In the genomic region with DNA sequence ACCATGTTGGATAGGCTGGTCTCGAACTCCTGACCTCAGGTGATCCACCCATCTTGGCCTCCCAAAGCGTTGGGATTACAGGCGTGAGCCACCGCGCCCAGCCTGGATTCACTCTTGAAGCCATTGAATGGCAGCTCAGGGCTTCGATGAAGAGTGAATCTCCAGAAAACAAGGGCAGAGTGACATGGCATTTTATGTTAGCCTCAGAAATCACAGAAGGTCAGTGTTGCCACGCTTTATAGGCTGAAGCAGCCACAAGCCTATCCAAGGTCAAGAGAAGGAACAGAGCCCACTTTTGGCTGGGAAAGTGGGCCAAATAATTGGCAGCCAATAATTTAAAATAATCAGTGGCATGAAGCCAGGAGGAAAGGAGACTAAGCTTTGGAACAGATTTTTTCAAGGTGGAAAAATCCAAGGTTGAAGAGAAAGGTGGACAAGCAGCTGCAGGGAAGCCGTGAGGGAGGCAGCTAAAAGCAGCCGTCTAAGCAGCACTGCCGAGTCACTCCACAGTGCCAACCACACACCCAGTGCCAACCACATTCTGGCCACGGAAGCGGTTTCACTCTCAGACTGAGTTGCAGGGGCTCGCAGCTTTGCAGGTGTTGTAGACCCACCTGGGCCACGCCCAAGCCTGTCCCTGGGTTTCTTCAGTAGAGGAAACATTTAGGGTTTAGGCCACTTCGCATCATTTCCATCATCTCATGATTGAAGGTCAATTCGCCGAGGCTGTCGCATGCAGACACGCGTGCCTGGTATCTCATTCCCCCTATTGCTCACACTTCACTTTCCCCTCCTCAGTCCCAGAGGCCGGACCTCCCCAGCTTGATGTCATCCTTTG, we compare ENCODE assay signal across 11 cellular contexts.
DNase-seq lines count a peak whose midpoint lies in the region; ATAC-seq and TF ChIP-seq lines count a peak whose summit lies in the region.
"Had no signal": no experiment of that assay in that cellular context is flagged by ENCODE, and none has a peak within 500 bp of the region (broad histone marks: within the 10 kb centered on the region; RNA-seq: fewer than 3 reads in every experiment).

No MANE protein-coding gene starts in this region.

- DNase-seq in activated gamma-delta T cell treated with Interleukin-2 at 50 U/mL for 16 hours = peak; percentile 58
- no peak for DNase-seq in activated gamma-delta T cell (lab: John Stamatoyannopoulos, UW)
- DNase-seq in activated effector memory CD4-positive, alpha-beta T cell treated with Interleukin-2 at 50 U/mL for 16 hours = peak; percentile 33
- no peak for DNase-seq in NCI-H146 treated with DMSO at 0.1 percent for 48 hours (lab: John Stamatoyannopoulos, UW; ENCODE audit: unreplicated experiment)
- no peak for DNase-seq in germinal center (ENCODE audit: low spot score)
- DNase-seq: ovary, WERI-Rb-1 had no signal

- H3K9me3 ChIP-seq in neutrophil = no peaks in the 10 kb centered on the region
- H3K9me3 ChIP-seq: ovary, suprapubic skin had no signal

- H3K4me3 ChIP-seq in neutrophil (ENCODE audit: low read depth in 1 of 2, low read length in 1 of 2) = peak overlapping the region in 1 of 2 experiments; percentile 34
- H3K4me3 ChIP-seq: ovary, suprapubic skin had no signal

- H3K27me3 ChIP-seq in neutrophil = no peaks in the 10 kb centered on the region
- H3K27me3 ChIP-seq: ovary, suprapubic skin had no signal

- H3K36me3 ChIP-seq in neutrophil = no peaks in the 10 kb centered on the region
- H3K36me3 ChIP-seq: ovary, WERI-Rb-1 had no signal

- ATAC-seq in GM18517 (IDR thresholded peaks at IDR 0.05; ENCODE audit: unreplicated experiment) = no peak
- no peak for ATAC-seq in GM19328 (IDR thresholded peaks at IDR 0.05; ENCODE audit: unreplicated experiment)

- H3K27ac ChIP-seq in neutrophil = peak overlapping the region; percentile 41
- H3K27ac ChIP-seq: ovary, suprapubic skin, WERI-Rb-1 had no signal

- peaks cover 19 to 25% of the 10 kb centered on the region in 2 experiments for H3K4me1 ChIP-seq in neutrophil (ENCODE audit: control insufficient read depth in 1 of 2, insufficient read depth in 1 of 2, low read depth in 1 of 2, low read length in 1 of 2)
- H3K4me1 ChIP-seq: suprapubic skin had no signal

- TF ChIP-seq CTCF in neutrophil (IDR thresholded peaks at IDR 0.05) = no peak

Comparison
In these comparisons a context has a peak if more than half of its experiments do, and no peak if none do; other contexts are left out.
1. DNase-seq: peak in activated gamma-delta T cell treated with Interleukin-2 at 50 U/mL for 16 hours (single experiment) and activated effector memory CD4-positive, alpha-beta T cell treated with Interleukin-2 at 50 U/mL for 16 hours (single experiment); none in activated gamma-delta T cell (single experiment), NCI-H146 treated with DMSO at 0.1 percent for 48 hours (single experiment) and germinal center (single experiment).